Comparison of ENCODE assay signal across 16 cellular contexts in genomic region chr11:133903875-133904817, GRCh38. TPM values are rescaled to one million over a fixed set of nuclear protein-coding genes. Genes with fewer than 3 reads are reported as not detected.
DNase-seq lines count a peak whose midpoint lies in the region; TF ChIP-seq lines count a peak whose summit lies in the region.
"Had no signal": no experiment of that assay in that cellular context is flagged by ENCODE, and none has a peak within 500 bp of the region (broad histone marks: within the 10 kb centered on the region; RNA-seq: fewer than 3 reads in every experiment).

No MANE protein-coding gene starts in this region.

- H3K9ac ChIP-seq in neuronal stem cell (ENCODE audit: low read depth, low read length, poor library complexity): no peak overlapping the region

- H3K4me1 Mint-ChIP-seq in activated T-cell treated with anti-CD3 and anti-CD28 coated beads, Interleukin-2, amount 50 U/mL, for 24 hours (ENCODE audit: low read depth): no peaks in the 10 kb centered on the region
- H3K4me1 Mint-ChIP-seq in CD14-positive monocyte: no peaks in the 10 kb centered on the region

- no peak overlapping the region for H3K4me2 ChIP-seq in neuronal stem cell (ENCODE audit: insufficient read depth, low read length, poor library complexity, severe bottlenecking)

- H2BK15ac ChIP-seq in neuronal stem cell (ENCODE audit: low read length): no peak overlapping the region

- H3K23ac ChIP-seq in neuronal stem cell (ENCODE audit: low read depth, low read length, poor library complexity): no peak overlapping the region

- no peak overlapping the region for H2BK5ac ChIP-seq in neuronal stem cell (ENCODE audit: low read length)

- no peaks in the 10 kb centered on the region for H3K9me3 Mint-ChIP-seq in activated T-cell treated with anti-CD3 and anti-CD28 coated beads, Interleukin-2, amount 50 U/mL, for 24 hours
- peaks cover 0 to 6% (median 0%) of the 10 kb centered on the region in 7 donors for H3K9me3 Mint-ChIP-seq in CD14-positive monocyte
- H3K9me3 Mint-ChIP-seq: CD8-positive, alpha-beta T cell had no signal

- no peak overlapping the region for H2AFZ ChIP-seq in neuronal stem cell (ENCODE audit: low read length)

- H3K79me1 ChIP-seq in neuronal stem cell (ENCODE audit: low read depth, low read length): peaks cover 3% of the 10 kb centered on the region

- H3K9me3 ChIP-seq in WERI-Rb-1 (ENCODE audit: severe bottlenecking) (no peaks in the 10 kb centered on the region), neuronal stem cell (replicated peaks in 1 of 2; ENCODE audit: control insufficient read depth in 2 of 2, insufficient read depth in 1 of 2, low read depth in 1 of 2, low read length in 2 of 2) (peaks cover 0 to 7% of the 10 kb centered on the region in 2 donors)

- H3K27ac ChIP-seq in WERI-Rb-1 (no peak overlapping the region), neuronal stem cell (replicated peaks; ENCODE audit: low read length) (no peak overlapping the region), coronary artery (no peak overlapping the region)

- H3K4me3 Mint-ChIP-seq in activated T-cell treated with anti-CD3 and anti-CD28 coated beads, Interleukin-2, amount 50 U/mL, for 24 hours: no peak overlapping the region
- no peak overlapping the region for H3K4me3 Mint-ChIP-seq in CD14-positive monocyte
- H3K4me3 Mint-ChIP-seq: CD8-positive, alpha-beta T cell had no signal

- H2BK120ac ChIP-seq in neuronal stem cell (ENCODE audit: low read depth, low read length): no peak overlapping the region

- H3K36me3 ChIP-seq in WERI-Rb-1: peaks cover 56% of the 10 kb centered on the region
- peaks cover 5 to 16% of the 10 kb centered on the region in 2 donors for H3K36me3 ChIP-seq in neuronal stem cell (replicated peaks in 1 of 2; ENCODE audit: control insufficient read depth in 2 of 2, insufficient read depth in 2 of 2, low read length in 2 of 2)

- no peak overlapping the region for H2AK5ac ChIP-seq in neuronal stem cell (ENCODE audit: low read depth, low read length)

- intact Hi-C loops in CD14-positive monocyte (cut with micrococcal nuclease): no loop called here

- H3K14ac ChIP-seq in neuronal stem cell (ENCODE audit: low read length): no peak overlapping the region

- peaks cover 62% of the 10 kb centered on the region for H3K36me3 Mint-ChIP-seq in activated T-cell treated with anti-CD3 and anti-CD28 coated beads, Interleukin-2, amount 50 U/mL, for 24 hours (ENCODE audit: low read depth)
- no peaks in the 10 kb centered on the region for H3K36me3 Mint-ChIP-seq in CD14-positive monocyte

- H3K27ac Mint-ChIP-seq in activated T-cell treated with anti-CD3 and anti-CD28 coated beads, Interleukin-2, amount 50 U/mL, for 24 hours: no peak overlapping the region
- H3K27ac Mint-ChIP-seq in CD14-positive monocyte: no peak overlapping the region
- H3K27ac Mint-ChIP-seq: CD8-positive, alpha-beta T cell had no signal

- no peak overlapping the region for H4K91ac ChIP-seq in neuronal stem cell (ENCODE audit: low read depth, low read length, poor library complexity)

- no peak overlapping the region for H4K8ac ChIP-seq in neuronal stem cell (ENCODE audit: low read depth, low read length)

- no CpG with 5 or more reads among the region's 8 CpGs for WGBS in neuronal stem cell (ENCODE audit: extremely low coverage in 2 of 2, insufficient read length in 2 of 2, insufficient replicate concordance in 1 of 2), 2 donors

- peak; percentile 26 for DNase-seq in activated T-cell treated with anti-CD3 and anti-CD28 coated beads, Interleukin-2, amount 50 U/mL, for 24 hours
- no peak for DNase-seq in activated T-cell treated with anti-CD3 and anti-CD28 coated beads, Interleukin-2, amount 50 U/mL, for 48 hours
- DNase-seq in CD14-positive monocyte (ENCODE audit: low spot score) (peak; percentile 22), WERI-Rb-1 (peak; percentile 1), neuronal stem cell (ENCODE audit: low spot score) (no peak), hepatic stellate cell (ENCODE audit: low spot score) (no peak), NCI-H524 treated with DMSO at 0.1 percent for 48 hours (lab: John Stamatoyannopoulos, UW) (no peak), coronary artery (ENCODE audit: low spot score) (no peak)
- DNase-seq: CD8-positive, alpha-beta T cell; GF-D8; HCEC 1CT; Karpas-422; NCI-H1417; NCI-H1930; NCI-H2171; NCI-H82 had no signal

- H3K18ac ChIP-seq in neuronal stem cell (ENCODE audit: low read length): peak overlapping the region; percentile 12

- H2BK12ac ChIP-seq in neuronal stem cell (ENCODE audit: low read length): no peak overlapping the region

- TF ChIP-seq CTCF in CD14-positive monocyte (IDR thresholded peaks at IDR 0.05) (no peak), WERI-Rb-1 (IDR thresholded peaks at IDR 0.05; ENCODE audit: low read depth, low read length) (no peak), coronary artery (IDR thresholded peaks at IDR 0.05) (no peak)

- no peaks in the 10 kb centered on the region for H3K27me3 Mint-ChIP-seq in activated T-cell treated with anti-CD3 and anti-CD28 coated beads, Interleukin-2, amount 50 U/mL, for 24 hours
- H3K27me3 Mint-ChIP-seq in CD14-positive monocyte (ENCODE audit: low read depth in 3 of 3): no peaks in the 10 kb centered on the region

- no peak overlapping the region for H3K4ac ChIP-seq in neuronal stem cell (ENCODE audit: low read length)

- H3K4me3 ChIP-seq in WERI-Rb-1 (ENCODE audit: low read depth, low read length): no peak overlapping the region
- no peak overlapping the region for H3K4me3 ChIP-seq in neuronal stem cell (ENCODE audit: low read length in 2 of 2)
- H3K4me3 ChIP-seq in coronary artery: no peak overlapping the region

- H3K4me1 ChIP-seq in neuronal stem cell (ENCODE audit: control insufficient read depth in 2 of 2, insufficient read depth in 1 of 2, low read depth in 1 of 2, low read length in 2 of 2): peaks cover 0 to 2% of the 10 kb centered on the region in 2 donors

- no peaks in the 10 kb centered on the region for H3K27me3 ChIP-seq in WERI-Rb-1 (ENCODE audit: insufficient read depth, low read depth, severe bottlenecking)
- peaks cover 0 to 4% (median 0%) of the 10 kb centered on the region in 3 experiments for H3K27me3 ChIP-seq in neuronal stem cell (ENCODE audit: control insufficient read depth in 3 of 3, insufficient read depth in 3 of 3, low read depth in 1 of 3, low read length in 3 of 3)

RNA-seq across cellular contexts. Expression of gene IGSF9B, which starts 52.6 kb away (rescaled TPM):
- polyA plus RNA-seq in CD14-positive monocyte: not detected
- polyA plus RNA-seq in neuronal stem cell (2013, experiment 1 of 2): 3.9 TPM
- polyA plus RNA-seq in neuronal stem cell (2013, experiment 2 of 2): 3.8 TPM

RNA-seq across cellular contexts. Expression of gene SPATA19, which starts 58.8 kb away (rescaled TPM):
- not detected for polyA plus RNA-seq in CD14-positive monocyte
- not detected for polyA plus RNA-seq in neuronal stem cell (2013, experiment 1 of 2)
- not detected for polyA plus RNA-seq in neuronal stem cell (2013, experiment 2 of 2)

Comparison
In these comparisons a context has a peak if more than half of its experiments do, and no peak if none do; other contexts are left out.
1. DNase-seq: peak in activated T-cell treated with anti-CD3 and anti-CD28 coated beads, Interleukin-2, amount 50 U/mL, for 24 hours (single experiment), CD14-positive monocyte (single experiment) and WERI-Rb-1 (single experiment); none in activated T-cell treated with anti-CD3 and anti-CD28 coated beads, Interleukin-2, amount 50 U/mL, for 48 hours (0 of 2), neuronal stem cell (single experiment), hepatic stellate cell (single experiment), NCI-H524 treated with DMSO at 0.1 percent for 48 hours (single experiment) and coronary artery (single experiment).